ENCODE assay signal across 8 cellular contexts in the genomic region with DNA sequence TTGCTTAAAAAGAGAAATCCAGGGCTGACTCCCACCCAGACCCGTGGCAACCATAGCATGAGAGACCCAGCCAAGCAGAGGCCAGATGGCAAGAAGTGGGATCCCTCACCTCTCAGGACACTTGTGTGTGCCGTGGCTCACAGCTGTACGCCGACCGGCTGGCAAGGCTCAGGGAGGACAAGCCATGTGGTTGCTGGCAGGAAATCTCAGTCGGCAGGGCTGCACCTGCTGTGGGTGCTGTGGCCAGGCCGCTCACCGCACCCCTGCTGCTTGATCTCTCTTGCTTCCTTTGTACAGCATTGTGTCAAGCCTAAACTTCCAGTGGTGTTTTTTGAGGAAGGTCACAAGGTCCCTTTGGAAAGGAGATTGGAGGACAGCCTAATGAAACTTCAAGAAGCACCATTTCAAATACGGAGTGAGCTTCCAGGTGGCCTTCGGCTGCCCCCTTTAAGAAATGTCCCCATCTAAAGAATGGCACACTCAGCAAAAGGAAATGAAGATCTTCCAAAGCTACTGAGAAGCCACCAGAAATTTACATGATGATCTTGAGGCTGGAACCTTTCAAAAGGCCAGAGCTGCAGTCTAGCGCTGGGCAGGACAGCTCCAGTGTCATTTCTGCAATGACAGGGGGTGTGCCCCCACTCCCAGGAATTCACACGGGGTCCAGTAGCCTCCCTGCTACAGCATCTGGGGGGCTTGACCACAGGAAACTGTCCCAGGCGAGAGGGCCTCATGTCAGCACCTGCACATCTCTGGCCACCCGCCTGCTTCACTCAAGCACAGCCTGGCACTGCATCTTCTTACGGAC.
DNase-seq lines count a peak whose midpoint lies in the region; ATAC-seq and TF ChIP-seq lines count a peak whose summit lies in the region.

No MANE protein-coding gene starts in this region.

- H3K27me3 Mint-ChIP-seq in activated T-helper 17 cell treated with anti-CD3 and anti-CD28 coated beads, Interleukin-2, amount 50 U/mL, for 72 hours, result no peaks in the 10 kb centered on the region
- peaks cover 19% of the 10 kb centered on the region for H3K27me3 Mint-ChIP-seq in stimulated activated naive CD8-positive, alpha-beta T cell treated with anti-CD3 and anti-CD28 coated beads, Interleukin-15, amount 100 ng/mL, for 72 hours

- intact Hi-C loops in esophagus squamous epithelium (cut with DNase I), result no loop called here

- ATAC-seq in HG03378 (IDR thresholded peaks at IDR 0.05; ENCODE audit: unreplicated experiment), result peak; percentile 89
- ATAC-seq in activated T-helper 17 cell treated with anti-CD3 and anti-CD28 coated beads, Interleukin-2, amount 50 U/mL, for 72 hours (replicated peaks), result peak; percentile 82
- ATAC-seq in stimulated activated naive CD8-positive, alpha-beta T cell treated with anti-CD3 and anti-CD28 coated beads, Interleukin-15, amount 100 ng/mL, for 72 hours, result peak; percentile 95

- no peaks in the 10 kb centered on the region for H3K9me3 ChIP-seq in esophagus squamous epithelium

- TF ChIP-seq POLR2A in esophagus squamous epithelium (IDR thresholded peaks at IDR 0.05), result no peak

- DNase-seq in activated gamma-delta T cell treated with Interleukin-2 at 50 U/mL for 16 hours, result peak; percentile 43
- no peak for DNase-seq in activated gamma-delta T cell (lab: John Stamatoyannopoulos, UW)
- DNase-seq in stimulated activated naive CD8-positive, alpha-beta T cell treated with anti-CD3 and anti-CD28 coated beads, Interleukin-15, amount 100 ng/mL, for 72 hours, result peak; percentile 54 to 74
- no peak for DNase-seq in esophagus squamous epithelium (lab: John Stamatoyannopoulos, UW)
- no peak for DNase-seq in COLO829 (ENCODE audit: low spot score)
- DNase-seq in SHP77 treated with DMSO at 0.1 percent for 48 hours (lab: John Stamatoyannopoulos, UW), result no peak

- H3K27ac Mint-ChIP-seq in activated T-helper 17 cell treated with anti-CD3 and anti-CD28 coated beads, Interleukin-2, amount 50 U/mL, for 72 hours, result no peak overlapping the region
- H3K27ac Mint-ChIP-seq in stimulated activated naive CD8-positive, alpha-beta T cell treated with anti-CD3 and anti-CD28 coated beads, Interleukin-15, amount 100 ng/mL, for 72 hours, result peak overlapping the region in 1 of 2 donors; percentile 20

- H3K4me3 Mint-ChIP-seq in activated T-helper 17 cell treated with anti-CD3 and anti-CD28 coated beads, Interleukin-2, amount 50 U/mL, for 72 hours, result peak overlapping the region; percentile 41
- H3K4me3 Mint-ChIP-seq in stimulated activated naive CD8-positive, alpha-beta T cell treated with anti-CD3 and anti-CD28 coated beads, Interleukin-15, amount 100 ng/mL, for 72 hours, result peak overlapping the region; percentile 34 to 69

- WGBS in esophagus squamous epithelium, 2 donors, result 62 to 72% methylated on average over 6 to 8 of the region's 15 CpGs

- no peaks in the 10 kb centered on the region for H3K36me3 Mint-ChIP-seq in activated T-helper 17 cell treated with anti-CD3 and anti-CD28 coated beads, Interleukin-2, amount 50 U/mL, for 72 hours (ENCODE audit: low read depth)

- H3K4me1 Mint-ChIP-seq in activated T-helper 17 cell treated with anti-CD3 and anti-CD28 coated beads, Interleukin-2, amount 50 U/mL, for 72 hours, result peaks cover 5% of the 10 kb centered on the region
- H3K4me1 Mint-ChIP-seq in stimulated activated naive CD8-positive, alpha-beta T cell treated with anti-CD3 and anti-CD28 coated beads, Interleukin-15, amount 100 ng/mL, for 72 hours, result peaks cover 36% of the 10 kb centered on the region

- H3K36me3 ChIP-seq in esophagus squamous epithelium, result no peaks in the 10 kb centered on the region

- no peaks in the 10 kb centered on the region for H3K4me1 ChIP-seq in esophagus squamous epithelium

- no peak overlapping the region for H3K27ac ChIP-seq in esophagus squamous epithelium

- H3K4me3 ChIP-seq in esophagus squamous epithelium, result no peak overlapping the region

- no peak for TF ChIP-seq CTCF in esophagus squamous epithelium (IDR thresholded peaks at IDR 0.05)

- H3K27me3 ChIP-seq in esophagus squamous epithelium, result no peaks in the 10 kb centered on the region

- no peaks in the 10 kb centered on the region for H3K9me3 Mint-ChIP-seq in activated T-helper 17 cell treated with anti-CD3 and anti-CD28 coated beads, Interleukin-2, amount 50 U/mL, for 72 hours
- no peaks in the 10 kb centered on the region for H3K9me3 Mint-ChIP-seq in stimulated activated naive CD8-positive, alpha-beta T cell treated with anti-CD3 and anti-CD28 coated beads, Interleukin-15, amount 100 ng/mL, for 72 hours

Comparison
In these comparisons a context has a peak if more than half of its experiments do, and no peak if none do; other contexts are left out.
1. DNase-seq: peak in activated gamma-delta T cell treated with Interleukin-2 at 50 U/mL for 16 hours (single experiment) and stimulated activated naive CD8-positive, alpha-beta T cell treated with anti-CD3 and anti-CD28 coated beads, Interleukin-15, amount 100 ng/mL, for 72 hours (2 of 2); none in activated gamma-delta T cell (single experiment), esophagus squamous epithelium (single experiment), COLO829 (single experiment) and SHP77 treated with DMSO at 0.1 percent for 48 hours (single experiment).
2. Peak in every context shown above with its lines, with median percentiles within 50 percentile points of each other: ATAC-seq.